In the genomic region with DNA sequence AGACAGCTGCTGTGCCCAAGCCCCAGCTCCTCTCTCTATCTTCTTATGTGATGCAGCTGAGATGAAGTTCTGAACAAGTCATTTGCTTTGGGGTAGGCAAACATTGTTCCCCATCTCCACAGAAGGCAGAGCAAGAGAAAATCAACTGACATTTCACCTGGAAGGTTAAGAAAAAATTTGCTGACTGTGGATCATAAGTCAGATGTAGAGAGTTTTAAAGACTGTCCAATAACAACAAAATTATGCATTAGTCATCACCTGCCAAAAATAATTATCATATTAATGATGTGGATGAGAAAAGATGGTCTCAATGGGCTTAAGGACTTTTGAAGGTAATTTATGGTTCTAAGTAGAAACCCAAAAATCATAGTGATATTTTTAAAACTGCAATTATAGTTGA, we compare ENCODE assay signal across 21 cellular contexts. TPM values are rescaled to one million over a fixed set of nuclear protein-coding genes. Genes with fewer than 3 reads are reported as not detected.
DNase-seq lines count a peak whose midpoint lies in the region; ATAC-seq and TF ChIP-seq lines count a peak whose summit lies in the region.
"Had no signal": no experiment of that assay in that cellular context is flagged by ENCODE, and none has a peak within 500 bp of the region (broad histone marks: within the 10 kb centered on the region; RNA-seq: fewer than 3 reads in every experiment).

No MANE protein-coding gene starts in this region.

- H3K4me3 Mint-ChIP-seq in activated naive CD8-positive, alpha-beta T cell = no peak overlapping the region
- no peak overlapping the region for H3K4me3 Mint-ChIP-seq in activated naive CD8-positive, alpha-beta T cell treated with anti-CD3 and anti-CD28 coated beads for 36 hours
- no peak overlapping the region for H3K4me3 Mint-ChIP-seq in CD8-positive, alpha-beta T cell
- no peak overlapping the region for H3K4me3 Mint-ChIP-seq in activated T-helper 1 cell treated with anti-CD3 and anti-CD28 coated beads, Interleukin-12 subunit alpha, Interleukin-12 subunit beta, Interleukin-2, Interleukin-4 antibody, amounts not matched to agents 30 ng/mL and 10 ng/mL and 1 ng/mL, durations not matched to agents 14 hours and 24 hours and 36 hours
- no peak overlapping the region for H3K4me3 Mint-ChIP-seq in stimulated activated memory B cell treated with anti-CD40 and anti-IgM and Interleukin-4, amounts not matched to agents 10 μg/mL and 1 μg/mL and 100 μg/mL, for 72 hours
- H3K4me3 Mint-ChIP-seq in progenitor cell of endocrine pancreas (ENCODE audit: low read depth) = no peak overlapping the region

- H3K27ac Mint-ChIP-seq in activated naive CD8-positive, alpha-beta T cell = peak overlapping the region; percentile 16
- no peak overlapping the region for H3K27ac Mint-ChIP-seq in activated naive CD8-positive, alpha-beta T cell treated with anti-CD3 and anti-CD28 coated beads for 36 hours
- peak overlapping the region; percentile 49 for H3K27ac Mint-ChIP-seq in CD8-positive, alpha-beta T cell
- H3K27ac Mint-ChIP-seq in activated T-helper 1 cell treated with anti-CD3 and anti-CD28 coated beads, Interleukin-12 subunit alpha, Interleukin-12 subunit beta, Interleukin-2, Interleukin-4 antibody, amounts not matched to agents 30 ng/mL and 10 ng/mL and 1 ng/mL, durations not matched to agents 14 hours and 24 hours and 36 hours = peak overlapping the region; percentile 13
- peak overlapping the region; percentile 34 for H3K27ac Mint-ChIP-seq in stimulated activated memory B cell treated with anti-CD40 and anti-IgM and Interleukin-4, amounts not matched to agents 10 μg/mL and 1 μg/mL and 100 μg/mL, for 72 hours
- H3K27ac Mint-ChIP-seq in progenitor cell of endocrine pancreas = no peak overlapping the region

- no peaks in the 10 kb centered on the region for H3K4me1 ChIP-seq in CD8-positive, alpha-beta T cell (ENCODE audit: insufficient read depth, low read length)
- H3K4me1 ChIP-seq: Peyer's patch had no signal

- POLR2A ChIA-PET in CD8-positive, alpha-beta T cell (lab: Charles Lee) = no interaction called here

- no peak overlapping the region for H3K4me3 ChIP-seq in CD8-positive, alpha-beta T cell (ENCODE audit: low read depth, low read length)
- H3K4me3 ChIP-seq: Peyer's patch had no signal

- no peaks in the 10 kb centered on the region for H3K27me3 ChIP-seq in CD8-positive, alpha-beta T cell (ENCODE audit: insufficient read depth, low read length)
- H3K27me3 ChIP-seq: Peyer's patch had no signal

- no peaks in the 10 kb centered on the region for H3K9me3 Mint-ChIP-seq in activated naive CD8-positive, alpha-beta T cell (ENCODE audit: low read depth)
- H3K9me3 Mint-ChIP-seq in activated naive CD8-positive, alpha-beta T cell treated with anti-CD3 and anti-CD28 coated beads for 36 hours = no peaks in the 10 kb centered on the region
- H3K9me3 Mint-ChIP-seq in CD8-positive, alpha-beta T cell = no peaks in the 10 kb centered on the region
- no peaks in the 10 kb centered on the region for H3K9me3 Mint-ChIP-seq in activated T-helper 1 cell treated with anti-CD3 and anti-CD28 coated beads, Interleukin-12 subunit alpha, Interleukin-12 subunit beta, Interleukin-2, Interleukin-4 antibody, amounts not matched to agents 30 ng/mL and 10 ng/mL and 1 ng/mL, durations not matched to agents 14 hours and 24 hours and 36 hours
- no peaks in the 10 kb centered on the region for H3K9me3 Mint-ChIP-seq in stimulated activated memory B cell treated with anti-CD40 and anti-IgM and Interleukin-4, amounts not matched to agents 10 μg/mL and 1 μg/mL and 100 μg/mL, for 72 hours
- H3K9me3 Mint-ChIP-seq in progenitor cell of endocrine pancreas (ENCODE audit: low read depth) = no peaks in the 10 kb centered on the region

- no peaks in the 10 kb centered on the region for H3K9me3 ChIP-seq in CD8-positive, alpha-beta T cell (ENCODE audit: low read length)
- H3K9me3 ChIP-seq: Peyer's patch had no signal

- TF ChIP-seq CTCF in CD8-positive, alpha-beta T cell (IDR thresholded peaks at IDR 0.05) = no peak
- no peak for TF ChIP-seq CTCF in progenitor cell of endocrine pancreas (IDR thresholded peaks at IDR 0.05; ENCODE audit: unreplicated experiment)

- CTCF ChIA-PET in CD8-positive, alpha-beta T cell (lab: Charles Lee) = interaction anchor here (1.1 to 1.4 kb wide), 2 partner anchors 23 to 636 kb away, joined by 3 to 4 read pairs; no protein-coding TSS in a partner anchor

- H3K36me3 ChIP-seq in CD8-positive, alpha-beta T cell (ENCODE audit: insufficient read depth, low read length) = peaks cover 65% of the 10 kb centered on the region

- H3K27me3 Mint-ChIP-seq in activated naive CD8-positive, alpha-beta T cell = no peaks in the 10 kb centered on the region
- no peaks in the 10 kb centered on the region for H3K27me3 Mint-ChIP-seq in activated naive CD8-positive, alpha-beta T cell treated with anti-CD3 and anti-CD28 coated beads for 36 hours
- no peaks in the 10 kb centered on the region for H3K27me3 Mint-ChIP-seq in CD8-positive, alpha-beta T cell (ENCODE audit: low read depth)
- no peaks in the 10 kb centered on the region for H3K27me3 Mint-ChIP-seq in activated T-helper 1 cell treated with anti-CD3 and anti-CD28 coated beads, Interleukin-12 subunit alpha, Interleukin-12 subunit beta, Interleukin-2, Interleukin-4 antibody, amounts not matched to agents 30 ng/mL and 10 ng/mL and 1 ng/mL, durations not matched to agents 14 hours and 24 hours and 36 hours (ENCODE audit: insufficient read depth)
- H3K27me3 Mint-ChIP-seq in stimulated activated memory B cell treated with anti-CD40 and anti-IgM and Interleukin-4, amounts not matched to agents 10 μg/mL and 1 μg/mL and 100 μg/mL, for 72 hours = no peaks in the 10 kb centered on the region
- H3K27me3 Mint-ChIP-seq in progenitor cell of endocrine pancreas = peaks cover 18% of the 10 kb centered on the region

- no peak overlapping the region for H3K27ac ChIP-seq in CD8-positive, alpha-beta T cell (ENCODE audit: low read depth, low read length)
- H3K27ac ChIP-seq: Peyer's patch had no signal

- H3K36me3 Mint-ChIP-seq in activated naive CD8-positive, alpha-beta T cell = peaks cover 11% of the 10 kb centered on the region
- H3K36me3 Mint-ChIP-seq in activated naive CD8-positive, alpha-beta T cell treated with anti-CD3 and anti-CD28 coated beads for 36 hours = peaks cover 30% of the 10 kb centered on the region
- peaks cover 90% of the 10 kb centered on the region for H3K36me3 Mint-ChIP-seq in CD8-positive, alpha-beta T cell
- peaks cover 57% of the 10 kb centered on the region for H3K36me3 Mint-ChIP-seq in activated T-helper 1 cell treated with anti-CD3 and anti-CD28 coated beads, Interleukin-12 subunit alpha, Interleukin-12 subunit beta, Interleukin-2, Interleukin-4 antibody, amounts not matched to agents 30 ng/mL and 10 ng/mL and 1 ng/mL, durations not matched to agents 14 hours and 24 hours and 36 hours (ENCODE audit: low read depth)
- peaks cover 72% of the 10 kb centered on the region for H3K36me3 Mint-ChIP-seq in stimulated activated memory B cell treated with anti-CD40 and anti-IgM and Interleukin-4, amounts not matched to agents 10 μg/mL and 1 μg/mL and 100 μg/mL, for 72 hours
- H3K36me3 Mint-ChIP-seq in progenitor cell of endocrine pancreas (ENCODE audit: insufficient read depth) = no peaks in the 10 kb centered on the region

- H3K4me1 Mint-ChIP-seq in activated naive CD8-positive, alpha-beta T cell (ENCODE audit: low read depth) = peaks cover 16% of the 10 kb centered on the region
- H3K4me1 Mint-ChIP-seq in activated naive CD8-positive, alpha-beta T cell treated with anti-CD3 and anti-CD28 coated beads for 36 hours = peaks cover 28% of the 10 kb centered on the region
- H3K4me1 Mint-ChIP-seq in CD8-positive, alpha-beta T cell (ENCODE audit: low read depth) = peaks cover 15% of the 10 kb centered on the region
- peaks cover 47% of the 10 kb centered on the region for H3K4me1 Mint-ChIP-seq in activated T-helper 1 cell treated with anti-CD3 and anti-CD28 coated beads, Interleukin-12 subunit alpha, Interleukin-12 subunit beta, Interleukin-2, Interleukin-4 antibody, amounts not matched to agents 30 ng/mL and 10 ng/mL and 1 ng/mL, durations not matched to agents 14 hours and 24 hours and 36 hours (ENCODE audit: low read depth)
- H3K4me1 Mint-ChIP-seq in stimulated activated memory B cell treated with anti-CD40 and anti-IgM and Interleukin-4, amounts not matched to agents 10 μg/mL and 1 μg/mL and 100 μg/mL, for 72 hours = peaks cover 27% of the 10 kb centered on the region
- H3K4me1 Mint-ChIP-seq in progenitor cell of endocrine pancreas (ENCODE audit: low read depth) = no peaks in the 10 kb centered on the region

- DNase-seq in activated naive CD8-positive, alpha-beta T cell treated with anti-CD3 and anti-CD28 coated beads for 36 hours = no peak
- no peak for DNase-seq in CD8-positive, alpha-beta T cell
- DNase-seq in activated T-helper 1 cell treated with anti-CD3 and anti-CD28 coated beads, Interleukin-12 subunit alpha, Interleukin-12 subunit beta, Interleukin-2, Interleukin-4 antibody, amounts not matched to agents 30 ng/mL and 10 ng/mL and 1 ng/mL, durations not matched to agents 14 hours and 24 hours and 36 hours (ENCODE audit: low spot score) = no peak
- DNase-seq in NCI-H1417 treated with DMSO at 0.1 percent for 48 hours (lab: John Stamatoyannopoulos, UW) = no peak
- no peak for DNase-seq in progenitor cell of endocrine pancreas (ENCODE audit: low spot score, unreplicated experiment)
- DNase-seq: EL, GF-D8, Karpas-422, MV-4-11, NCI-H1105 treated with DMSO at 0.1 percent for 48 hours, NCI-H1694, NCI-H2081 treated with DMSO at 0.1 percent for 48 hours, NCI-H2171 treated with DMSO at 0.1 percent for 48 hours, NCI-H524 treated with DMSO at 0.1 percent for 48 hours, NCI-H82, Peyer's patch had no signal

- intact Hi-C loops in CD8-positive, alpha-beta T cell (cut with DNase I, micrococcal nuclease) = no loop called here
- intact Hi-C loops in activated T-helper 1 cell treated with anti-CD3 and anti-CD28 coated beads, Interleukin-12 subunit alpha, Interleukin-12 subunit beta, Interleukin-2, Interleukin-4 antibody, amounts not matched to agents 30 ng/mL and 10 ng/mL and 1 ng/mL, durations not matched to agents 14 hours and 24 hours and 36 hours (cut with micrococcal nuclease) = no loop called here

- no peak for ATAC-seq in CD8-positive, alpha-beta T cell
- no peak for ATAC-seq in stimulated activated memory B cell treated with anti-CD40 and anti-IgM and Interleukin-4, amounts not matched to agents 10 μg/mL and 1 μg/mL and 100 μg/mL, for 72 hours

RNA-seq across cellular contexts. Expression of gene KCNJ1, which starts 59.2 kb away (rescaled TPM):
- not detected for total RNA-seq in activated naive CD8-positive, alpha-beta T cell treated with anti-CD3 and anti-CD28 coated beads for 36 hours
- total RNA-seq in CD8-positive, alpha-beta T cell = not detected
- total RNA-seq in activated T-helper 1 cell treated with anti-CD3 and anti-CD28 coated beads, Interleukin-12 subunit alpha, Interleukin-12 subunit beta, Interleukin-2, Interleukin-4 antibody, amounts not matched to agents 30 ng/mL and 10 ng/mL and 1 ng/mL, durations not matched to agents 14 hours and 24 hours and 36 hours = not detected in 2 replicates
- not detected in 2 replicates for total RNA-seq in progenitor cell of endocrine pancreas
- total RNA-seq: A673, H4, M059J, Peyer's patch had no signal

Comparison
In these comparisons a context has a peak if more than half of its experiments do, and no peak if none do; other contexts are left out.
1. H3K27ac Mint-ChIP-seq: peak in activated naive CD8-positive, alpha-beta T cell (single experiment), CD8-positive, alpha-beta T cell (single experiment), activated T-helper 1 cell treated with anti-CD3 and anti-CD28 coated beads, Interleukin-12 subunit alpha, Interleukin-12 subunit beta, Interleukin-2, Interleukin-4 antibody, amounts not matched to agents 30 ng/mL and 10 ng/mL and 1 ng/mL, durations not matched to agents 14 hours and 24 hours and 36 hours (single experiment) and stimulated activated memory B cell treated with anti-CD40 and anti-IgM and Interleukin-4, amounts not matched to agents 10 μg/mL and 1 μg/mL and 100 μg/mL, for 72 hours (single experiment); none in activated naive CD8-positive, alpha-beta T cell treated with anti-CD3 and anti-CD28 coated beads for 36 hours (single experiment) and progenitor cell of endocrine pancreas (single experiment).